ENCODE assay signal across 1 cellular context in the genomic region with DNA sequence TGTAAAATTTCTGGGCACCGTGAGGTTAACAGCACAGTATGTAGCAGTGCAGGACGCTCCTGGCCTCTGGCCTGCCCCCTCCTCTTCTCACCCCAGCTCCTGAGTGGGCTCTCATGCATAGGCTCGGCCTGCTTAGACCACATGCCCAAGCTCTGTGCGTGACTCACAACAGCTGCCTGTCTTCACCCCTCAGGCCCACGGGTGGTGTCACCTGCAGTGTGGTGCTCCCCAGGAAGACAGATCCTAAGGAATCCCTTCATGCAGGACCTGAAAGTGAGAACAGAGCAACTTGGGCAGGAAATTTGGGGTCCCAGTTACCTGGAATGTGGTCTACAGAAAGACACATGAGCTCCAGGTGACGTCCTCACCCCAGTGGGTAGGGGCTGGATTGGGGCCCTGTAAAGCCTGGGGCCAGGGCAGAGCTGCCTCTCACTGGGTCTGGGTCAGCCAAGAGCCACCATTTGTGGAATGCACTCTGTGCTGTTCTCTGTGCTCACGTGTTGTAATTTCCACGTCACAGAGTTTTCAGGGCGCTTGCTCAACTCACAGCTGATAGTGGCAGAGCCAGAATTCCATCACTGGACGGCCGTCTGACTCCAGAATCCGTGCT.
TF ChIP-seq lines count a peak whose summit lies in the region.

No MANE protein-coding gene starts in this region.

TF ChIP-seq in HepG2, 621 proteins besides CTCF, POLR2A, EP300 and RAD21 (continued from another document and continues in another):
- TF ChIP-seq, protein P1, sequence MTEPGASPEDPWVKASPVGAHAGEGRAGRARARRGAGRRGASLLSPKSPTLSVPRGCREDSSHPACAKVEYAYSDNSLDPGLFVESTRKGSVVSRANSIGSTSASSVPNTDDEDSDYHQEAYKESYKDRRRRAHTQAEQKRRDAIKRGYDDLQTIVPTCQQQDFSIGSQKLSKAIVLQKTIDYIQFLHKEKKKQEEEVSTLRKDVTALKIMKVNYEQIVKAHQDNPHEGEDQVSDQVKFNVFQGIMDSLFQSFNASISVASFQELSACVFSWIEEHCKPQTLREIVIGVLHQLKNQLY (CRISPR knock-in tag; IDR thresholded peaks at IDR 0.05), result peak; percentile 12; the same call in 1 of the 2 replicates
- TF ChIP-seq ZNF605 (CRISPR knock-in tag; IDR thresholded peaks at IDR 0.05), result peak; percentile 72; the same call in 1 of the 2 replicates
- 0 out of 2 replicates have a peak, but pooled peaks have one; percentile 34 for TF ChIP-seq ZNF7 (CRISPR knock-in tag; IDR thresholded peaks at IDR 0.05)
- TF ChIP-seq SPEN (CRISPR knock-in tag; IDR thresholded peaks at IDR 0.05; ENCODE audit: low read depth), result peak; percentile 34; the same call in 1 of the 2 replicates
- no peak for TF ChIP-seq ZNF230 (CRISPR knock-in tag; IDR thresholded peaks at IDR 0.05)
- TF ChIP-seq ZNF382 (CRISPR knock-in tag; IDR thresholded peaks at IDR 0.05; ENCODE audit: borderline replicate concordance), result no peak
- peak; percentile 28; the same call in 1 of the 3 replicates for TF ChIP-seq MXI1 (IDR thresholded peaks at IDR 0.05; ENCODE audit: borderline replicate concordance, low read depth, low read length)
- TF ChIP-seq, protein P2, sequence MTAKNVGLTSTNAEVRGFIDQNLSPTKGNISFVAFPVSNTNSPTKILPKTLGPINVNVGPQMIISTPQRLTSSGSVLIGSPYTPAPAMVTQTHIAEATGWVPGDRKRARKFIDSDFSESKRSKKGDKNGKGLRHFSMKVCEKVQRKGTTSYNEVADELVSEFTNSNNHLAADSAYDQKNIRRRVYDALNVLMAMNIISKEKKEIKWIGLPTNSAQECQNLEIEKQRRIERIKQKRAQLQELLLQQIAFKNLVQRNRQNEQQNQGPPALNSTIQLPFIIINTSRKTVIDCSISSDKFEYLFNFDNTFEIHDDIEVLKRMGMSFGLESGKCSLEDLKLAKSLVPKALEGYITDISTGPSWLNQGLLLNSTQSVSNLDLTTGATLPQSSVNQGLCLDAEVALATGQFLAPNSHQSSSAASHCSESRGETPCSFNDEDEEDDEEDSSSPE (CRISPR knock-in tag; IDR thresholded peaks at IDR 0.05), result no peak
- TF ChIP-seq ZNF773 (CRISPR knock-in tag; IDR thresholded peaks at IDR 0.05; ENCODE audit: borderline replicate concordance), result no peak
- TF ChIP-seq, protein P3, sequence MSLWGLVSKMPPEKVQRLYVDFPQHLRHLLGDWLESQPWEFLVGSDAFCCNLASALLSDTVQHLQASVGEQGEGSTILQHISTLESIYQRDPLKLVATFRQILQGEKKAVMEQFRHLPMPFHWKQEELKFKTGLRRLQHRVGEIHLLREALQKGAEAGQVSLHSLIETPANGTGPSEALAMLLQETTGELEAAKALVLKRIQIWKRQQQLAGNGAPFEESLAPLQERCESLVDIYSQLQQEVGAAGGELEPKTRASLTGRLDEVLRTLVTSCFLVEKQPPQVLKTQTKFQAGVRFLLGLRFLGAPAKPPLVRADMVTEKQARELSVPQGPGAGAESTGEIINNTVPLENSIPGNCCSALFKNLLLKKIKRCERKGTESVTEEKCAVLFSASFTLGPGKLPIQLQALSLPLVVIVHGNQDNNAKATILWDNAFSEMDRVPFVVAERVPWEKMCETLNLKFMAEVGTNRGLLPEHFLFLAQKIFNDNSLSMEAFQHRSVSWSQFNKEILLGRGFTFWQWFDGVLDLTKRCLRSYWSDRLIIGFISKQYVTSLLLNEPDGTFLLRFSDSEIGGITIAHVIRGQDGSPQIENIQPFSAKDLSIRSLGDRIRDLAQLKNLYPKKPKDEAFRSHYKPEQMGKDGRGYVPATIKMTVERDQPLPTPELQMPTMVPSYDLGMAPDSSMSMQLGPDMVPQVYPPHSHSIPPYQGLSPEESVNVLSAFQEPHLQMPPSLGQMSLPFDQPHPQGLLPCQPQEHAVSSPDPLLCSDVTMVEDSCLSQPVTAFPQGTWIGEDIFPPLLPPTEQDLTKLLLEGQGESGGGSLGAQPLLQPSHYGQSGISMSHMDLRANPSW (CRISPR knock-in tag; IDR thresholded peaks at IDR 0.05; ENCODE audit: borderline replicate concordance), result no peak; the same call in 1 of the 2 replicates
- no peak for TF ChIP-seq ZNF121 (CRISPR knock-in tag; IDR thresholded peaks at IDR 0.05)
- TF ChIP-seq FIP1L1 (IDR thresholded peaks at IDR 0.05; ENCODE audit: borderline replicate concordance, insufficient read depth, low read depth, low read length), result 0 out of 2 replicates have a peak, but pooled peaks have one; percentile 50
- TF ChIP-seq, protein P4, sequence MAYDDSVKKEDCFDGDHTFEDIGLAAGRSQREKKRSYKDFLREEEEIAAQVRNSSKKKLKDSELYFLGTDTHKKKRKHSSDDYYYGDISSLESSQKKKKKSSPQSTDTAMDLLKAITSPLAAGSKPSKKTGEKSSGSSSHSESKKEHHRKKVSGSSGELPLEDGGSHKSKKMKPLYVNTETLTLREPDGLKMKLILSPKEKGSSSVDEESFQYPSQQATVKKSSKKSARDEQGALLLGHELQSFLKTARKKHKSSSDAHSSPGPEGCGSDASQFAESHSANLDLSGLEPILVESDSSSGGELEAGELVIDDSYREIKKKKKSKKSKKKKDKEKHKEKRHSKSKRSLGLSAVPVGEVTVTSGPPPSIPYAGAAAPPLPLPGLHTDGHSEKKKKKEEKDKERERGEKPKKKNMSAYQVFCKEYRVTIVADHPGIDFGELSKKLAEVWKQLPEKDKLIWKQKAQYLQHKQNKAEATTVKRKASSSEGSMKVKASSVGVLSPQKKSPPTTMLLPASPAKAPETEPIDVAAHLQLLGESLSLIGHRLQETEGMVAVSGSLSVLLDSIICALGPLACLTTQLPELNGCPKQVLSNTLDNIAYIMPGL (CRISPR knock-in tag; IDR thresholded peaks at IDR 0.05; ENCODE audit: borderline replicate concordance in 1 of 2, low read depth in 1 of 2), result 0 out of 4 replicates have a peak, but pooled peaks of 1 of the 2 experiments have one; percentile 22
- no peak for TF ChIP-seq ZBTB7B (CRISPR knock-in tag; IDR thresholded peaks at IDR 0.05)
- TF ChIP-seq ZNF75D (CRISPR knock-in tag; IDR thresholded peaks at IDR 0.05; ENCODE audit: borderline replicate concordance), result no peak
- TF ChIP-seq CEBPB (IDR thresholded peaks at IDR 0.05; ENCODE audit: borderline replicate concordance, low read depth, low read length), result peak; percentile 84
- TF ChIP-seq RBFOX2 (IDR thresholded peaks at IDR 0.05; ENCODE audit: low read depth, low read length), result peak; percentile 49; the same call in 1 of the 2 replicates
- TF ChIP-seq SKIL (CRISPR knock-in tag; IDR thresholded peaks at IDR 0.05; ENCODE audit: borderline replicate concordance), result peak; percentile 38; the same call in 1 of the 2 replicates
- TF ChIP-seq, protein P5, sequence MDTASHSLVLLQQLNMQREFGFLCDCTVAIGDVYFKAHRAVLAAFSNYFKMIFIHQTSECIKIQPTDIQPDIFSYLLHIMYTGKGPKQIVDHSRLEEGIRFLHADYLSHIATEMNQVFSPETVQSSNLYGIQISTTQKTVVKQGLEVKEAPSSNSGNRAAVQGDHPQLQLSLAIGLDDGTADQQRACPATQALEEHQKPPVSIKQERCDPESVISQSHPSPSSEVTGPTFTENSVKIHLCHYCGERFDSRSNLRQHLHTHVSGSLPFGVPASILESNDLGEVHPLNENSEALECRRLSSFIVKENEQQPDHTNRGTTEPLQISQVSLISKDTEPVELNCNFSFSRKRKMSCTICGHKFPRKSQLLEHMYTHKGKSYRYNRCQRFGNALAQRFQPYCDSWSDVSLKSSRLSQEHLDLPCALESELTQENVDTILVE (CRISPR knock-in tag; IDR thresholded peaks at IDR 0.05), result 0 out of 2 replicates have a peak, but pooled peaks have one; percentile 6
- no peak for TF ChIP-seq FOXO1 (CRISPR knock-in tag; IDR thresholded peaks at IDR 0.05)
- peak; percentile 49 for TF ChIP-seq ZBTB7A (CRISPR knock-in tag; IDR thresholded peaks at IDR 0.05)
- no peak for TF ChIP-seq REXO4 (CRISPR knock-in tag; IDR thresholded peaks at IDR 0.05; ENCODE audit: borderline replicate concordance)
- peak; percentile 80; the same call in 1 of the 2 replicates for TF ChIP-seq KDM5B (CRISPR knock-in tag; IDR thresholded peaks at IDR 0.05; ENCODE audit: borderline replicate concordance)
- 0 out of 2 replicates have a peak, but pooled peaks have one; percentile 10 for TF ChIP-seq CHD2 (IDR thresholded peaks at IDR 0.05; ENCODE audit: low read depth, low read length)
- TF ChIP-seq ZNF891 (CRISPR knock-in tag; IDR thresholded peaks at IDR 0.05), result peak; percentile 76; the same call in 1 of the 2 replicates
- TF ChIP-seq CCDC6 (CRISPR knock-in tag; IDR thresholded peaks at IDR 0.05), result no peak
- no peak for TF ChIP-seq TBX2 (CRISPR knock-in tag; IDR thresholded peaks at IDR 0.05; ENCODE audit: borderline replicate concordance)
- peak; percentile 17; the same call in 1 of the 2 replicates for TF ChIP-seq LBX2 (CRISPR knock-in tag; IDR thresholded peaks at IDR 0.05; ENCODE audit: borderline replicate concordance)
- TF ChIP-seq CHCHD3 (CRISPR knock-in tag; IDR thresholded peaks at IDR 0.05), result peak; percentile 42; the same call in 1 of the 2 replicates
- peak; percentile 73; the same call in 1 of the 2 replicates for TF ChIP-seq ZFP37 (CRISPR knock-in tag; IDR thresholded peaks at IDR 0.05; ENCODE audit: borderline replicate concordance)
- TF ChIP-seq ZNF775 (CRISPR knock-in tag; IDR thresholded peaks at IDR 0.05; ENCODE audit: borderline replicate concordance), result no peak
- 0 out of 2 replicates have a peak, but pooled peaks have one; percentile 9 for TF ChIP-seq NFYC (CRISPR knock-in tag; IDR thresholded peaks at IDR 0.05)
- peak; percentile 77 for TF ChIP-seq ZC3H4 (CRISPR knock-in tag; IDR thresholded peaks at IDR 0.05; ENCODE audit: borderline replicate concordance)
- TF ChIP-seq MAFF (IDR thresholded peaks at IDR 0.05; ENCODE audit: low read depth, low read length), result no peak
- TF ChIP-seq ZNF614 (CRISPR knock-in tag; IDR thresholded peaks at IDR 0.05; ENCODE audit: borderline replicate concordance), result no peak
- TF ChIP-seq ZNF264 (CRISPR knock-in tag; IDR thresholded peaks at IDR 0.05), result no peak
- no peak for TF ChIP-seq TBP (CRISPR knock-in tag; IDR thresholded peaks at IDR 0.05)
- TF ChIP-seq, protein P6, sequence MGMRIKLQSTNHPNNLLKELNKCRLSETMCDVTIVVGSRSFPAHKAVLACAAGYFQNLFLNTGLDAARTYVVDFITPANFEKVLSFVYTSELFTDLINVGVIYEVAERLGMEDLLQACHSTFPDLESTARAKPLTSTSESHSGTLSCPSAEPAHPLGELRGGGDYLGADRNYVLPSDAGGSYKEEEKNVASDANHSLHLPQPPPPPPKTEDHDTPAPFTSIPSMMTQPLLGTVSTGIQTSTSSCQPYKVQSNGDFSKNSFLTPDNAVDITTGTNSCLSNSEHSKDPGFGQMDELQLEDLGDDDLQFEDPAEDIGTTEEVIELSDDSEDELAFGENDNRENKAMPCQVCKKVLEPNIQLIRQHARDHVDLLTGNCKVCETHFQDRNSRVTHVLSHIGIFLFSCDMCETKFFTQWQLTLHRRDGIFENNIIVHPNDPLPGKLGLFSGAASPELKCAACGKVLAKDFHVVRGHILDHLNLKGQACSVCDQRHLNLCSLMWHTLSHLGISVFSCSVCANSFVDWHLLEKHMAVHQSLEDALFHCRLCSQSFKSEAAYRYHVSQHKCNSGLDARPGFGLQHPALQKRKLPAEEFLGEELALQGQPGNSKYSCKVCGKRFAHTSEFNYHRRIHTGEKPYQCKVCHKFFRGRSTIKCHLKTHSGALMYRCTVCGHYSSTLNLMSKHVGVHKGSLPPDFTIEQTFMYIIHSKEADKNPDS (CRISPR knock-in tag; IDR thresholded peaks at IDR 0.05), result 0 out of 2 replicates have a peak, but pooled peaks have one; percentile 17
- no peak for TF ChIP-seq ZFP41 (CRISPR knock-in tag; IDR thresholded peaks at IDR 0.05; ENCODE audit: borderline replicate concordance)
- TF ChIP-seq, protein P7, sequence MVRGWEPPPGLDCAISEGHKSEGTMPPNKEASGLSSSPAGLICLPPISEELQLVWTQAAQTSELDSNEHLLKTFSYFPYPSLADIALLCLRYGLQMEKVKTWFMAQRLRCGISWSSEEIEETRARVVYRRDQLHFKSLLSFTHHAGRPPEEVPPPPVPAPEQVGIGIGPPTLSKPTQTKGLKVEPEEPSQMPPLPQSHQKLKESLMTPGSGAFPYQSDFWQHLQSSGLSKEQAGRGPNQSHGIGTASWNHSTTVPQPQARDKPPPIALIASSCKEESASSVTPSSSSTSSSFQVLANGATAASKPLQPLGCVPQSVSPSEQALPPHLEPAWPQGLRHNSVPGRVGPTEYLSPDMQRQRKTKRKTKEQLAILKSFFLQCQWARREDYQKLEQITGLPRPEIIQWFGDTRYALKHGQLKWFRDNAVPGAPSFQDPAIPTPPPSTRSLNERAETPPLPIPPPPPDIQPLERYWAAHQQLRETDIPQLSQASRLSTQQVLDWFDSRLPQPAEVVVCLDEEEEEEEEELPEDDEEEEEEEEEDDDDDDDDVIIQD (CRISPR knock-in tag; IDR thresholded peaks at IDR 0.05; ENCODE audit: low read depth), result no peak
- peak; percentile 63 for TF ChIP-seq RNF2 (conservative IDR thresholded peaks at IDR 0.05; ENCODE audit: low read depth)
- no peak for TF ChIP-seq ZNF576 (CRISPR knock-in tag; IDR thresholded peaks at IDR 0.05)
- TF ChIP-seq ZNF124 (CRISPR knock-in tag; IDR thresholded peaks at IDR 0.05), result no peak
- TF ChIP-seq ZNF207 (IDR thresholded peaks at IDR 0.05; ENCODE audit: borderline replicate concordance), result no peak
- no peak for TF ChIP-seq MAFG (CRISPR knock-in tag; IDR thresholded peaks at IDR 0.05)
- TF ChIP-seq, protein P8, sequence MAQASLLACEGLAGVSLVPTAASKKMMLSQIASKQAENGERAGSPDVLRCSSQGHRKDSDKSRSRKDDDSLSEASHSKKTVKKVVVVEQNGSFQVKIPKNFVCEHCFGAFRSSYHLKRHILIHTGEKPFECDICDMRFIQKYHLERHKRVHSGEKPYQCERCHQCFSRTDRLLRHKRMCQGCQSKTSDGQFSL (CRISPR knock-in tag; IDR thresholded peaks at IDR 0.05), result no peak
- peak; percentile 32; the same call in 1 of the 2 replicates for TF ChIP-seq ZNF160 (CRISPR knock-in tag; IDR thresholded peaks at IDR 0.05)
